ENCODE assay signal across 12 cellular contexts in the genomic region with DNA sequence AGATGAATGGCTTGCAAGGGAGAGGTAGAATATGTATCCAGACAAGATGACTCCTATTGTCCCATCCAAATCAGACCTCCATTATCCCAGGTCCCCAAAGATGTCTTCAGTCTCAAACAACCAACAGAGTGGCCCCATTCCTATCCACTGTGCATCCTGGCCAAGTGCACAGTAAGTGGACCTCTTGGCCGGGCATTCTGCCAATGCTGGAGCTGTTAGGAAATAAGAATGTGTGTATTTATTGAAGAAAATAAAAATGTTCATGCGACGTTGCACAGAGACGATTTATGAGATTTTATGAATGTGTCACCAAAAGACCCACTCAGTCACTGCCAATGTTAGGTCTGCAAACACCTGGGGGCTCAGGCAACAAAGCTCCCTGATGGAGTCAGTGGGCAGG.
DNase-seq lines count a peak whose midpoint lies in the region; ATAC-seq and TF ChIP-seq lines count a peak whose summit lies in the region.
"Had no signal": no experiment of that assay in that cellular context is flagged by ENCODE, and none has a peak within 500 bp of the region (broad histone marks: within the 10 kb centered on the region; RNA-seq: fewer than 3 reads in every experiment).

No MANE protein-coding gene starts in this region.

- CTCF ChIA-PET in RWPE1 (lab: Yijun Ruan, JAX), result interaction anchor here (0.6 kb wide), 1 partner anchor 44 kb away, joined by 3 read pairs; no protein-coding TSS in a partner anchor

- peak; percentile 55 for DNase-seq in DMS79 treated with DMSO at 0.1 percent for 48 hours (lab: John Stamatoyannopoulos, UW)
- peak; percentile 85 for DNase-seq in RPMI7951 (ENCODE audit: low read depth)
- DNase-seq in fibroblast of villous mesenchyme (ENCODE audit: low read depth), result peak; percentile 75
- DNase-seq in renal cortical epithelial cell (ENCODE audit: low read depth), result peak; percentile 54
- no peak for DNase-seq in occipital lobe (lab: John Stamatoyannopoulos, UW)
- DNase-seq in NCI-H1048 (lab: John Stamatoyannopoulos, UW), result no peak
- no peak for DNase-seq in RWPE1 (ENCODE audit: low spot score)
- DNase-seq: activated CD4-positive, CD25-positive, alpha-beta regulatory T cell; activated T-cell treated with anti-CD3 and anti-CD28 coated beads, Interleukin-2, amount 50 U/mL, for 48 hours; CD4-positive, CD25-positive, alpha-beta regulatory T cell; NCI-H82 had no signal

- no peak for TF ChIP-seq CTCF in fibroblast of villous mesenchyme (IDR thresholded peaks at IDR 0.05; ENCODE audit: insufficient read depth, low read depth, low read length)
- no peak for TF ChIP-seq CTCF in RWPE1 (conservative IDR thresholded peaks at IDR 0.05; ENCODE audit: low read depth)

- no peak overlapping the region for H3K4me3 ChIP-seq in fibroblast of villous mesenchyme (ENCODE audit: low read depth, low read length)

- H3K27ac ChIP-seq in RWPE1, result no peak overlapping the region

- ATAC-seq in SK-N-SH treated with all-trans-retinoic acid at 6 μM for 48 hours, result no peak

- POLR2A ChIA-PET in RWPE1 (lab: Yijun Ruan, JAX; ENCODE audit: low non-redundant PET), result interaction anchor here (0.9 kb wide), 1 partner anchor 196 kb away, joined by 3 read pairs; the partner anchor contains the start of gene MAFB

TF ChIP-seq in SK-N-SH treated with all-trans-retinoic acid at 6 μM for 48 hours, 23 proteins besides CTCF, POLR2A, EP300 and RAD21:
- TF ChIP-seq ZNF8 (CRISPR knock-in tag; IDR thresholded peaks at IDR 0.05), result no peak
- no peak for TF ChIP-seq TCF4 (CRISPR knock-in tag; IDR thresholded peaks at IDR 0.05; ENCODE audit: borderline replicate concordance)
- TF ChIP-seq ZNF70 (CRISPR knock-in tag; IDR thresholded peaks at IDR 0.05), result no peak
- TF ChIP-seq TOX (CRISPR knock-in tag; IDR thresholded peaks at IDR 0.05; ENCODE audit: borderline replicate concordance), result no peak
- no peak for TF ChIP-seq ISL1 (CRISPR knock-in tag; IDR thresholded peaks at IDR 0.05)
- TF ChIP-seq, protein P1, sequence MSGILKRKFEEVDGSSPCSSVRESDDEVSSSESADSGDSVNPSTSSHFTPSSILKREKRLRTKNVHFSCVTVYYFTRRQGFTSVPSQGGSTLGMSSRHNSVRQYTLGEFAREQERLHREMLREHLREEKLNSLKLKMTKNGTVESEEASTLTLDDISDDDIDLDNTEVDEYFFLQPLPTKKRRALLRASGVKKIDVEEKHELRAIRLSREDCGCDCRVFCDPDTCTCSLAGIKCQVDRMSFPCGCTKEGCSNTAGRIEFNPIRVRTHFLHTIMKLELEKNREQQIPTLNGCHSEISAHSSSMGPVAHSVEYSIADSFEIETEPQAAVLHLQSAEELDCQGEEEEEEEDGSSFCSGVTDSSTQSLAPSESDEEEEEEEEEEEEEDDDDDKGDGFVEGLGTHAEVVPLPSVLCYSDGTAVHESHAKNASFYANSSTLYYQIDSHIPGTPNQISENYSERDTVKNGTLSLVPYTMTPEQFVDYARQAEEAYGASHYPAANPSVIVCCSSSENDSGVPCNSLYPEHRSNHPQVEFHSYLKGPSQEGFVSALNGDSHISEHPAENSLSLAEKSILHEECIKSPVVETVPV (CRISPR knock-in tag; IDR thresholded peaks at IDR 0.05), result no peak
- no peak for TF ChIP-seq SNAI2 (CRISPR knock-in tag; IDR thresholded peaks at IDR 0.05)
- no peak for TF ChIP-seq ZNF565 (CRISPR knock-in tag; conservative IDR thresholded peaks at IDR 0.05; ENCODE audit: low read depth)
- no peak for TF ChIP-seq PPARA (CRISPR knock-in tag; IDR thresholded peaks at IDR 0.05; ENCODE audit: borderline replicate concordance)
- TF ChIP-seq, protein P2, sequence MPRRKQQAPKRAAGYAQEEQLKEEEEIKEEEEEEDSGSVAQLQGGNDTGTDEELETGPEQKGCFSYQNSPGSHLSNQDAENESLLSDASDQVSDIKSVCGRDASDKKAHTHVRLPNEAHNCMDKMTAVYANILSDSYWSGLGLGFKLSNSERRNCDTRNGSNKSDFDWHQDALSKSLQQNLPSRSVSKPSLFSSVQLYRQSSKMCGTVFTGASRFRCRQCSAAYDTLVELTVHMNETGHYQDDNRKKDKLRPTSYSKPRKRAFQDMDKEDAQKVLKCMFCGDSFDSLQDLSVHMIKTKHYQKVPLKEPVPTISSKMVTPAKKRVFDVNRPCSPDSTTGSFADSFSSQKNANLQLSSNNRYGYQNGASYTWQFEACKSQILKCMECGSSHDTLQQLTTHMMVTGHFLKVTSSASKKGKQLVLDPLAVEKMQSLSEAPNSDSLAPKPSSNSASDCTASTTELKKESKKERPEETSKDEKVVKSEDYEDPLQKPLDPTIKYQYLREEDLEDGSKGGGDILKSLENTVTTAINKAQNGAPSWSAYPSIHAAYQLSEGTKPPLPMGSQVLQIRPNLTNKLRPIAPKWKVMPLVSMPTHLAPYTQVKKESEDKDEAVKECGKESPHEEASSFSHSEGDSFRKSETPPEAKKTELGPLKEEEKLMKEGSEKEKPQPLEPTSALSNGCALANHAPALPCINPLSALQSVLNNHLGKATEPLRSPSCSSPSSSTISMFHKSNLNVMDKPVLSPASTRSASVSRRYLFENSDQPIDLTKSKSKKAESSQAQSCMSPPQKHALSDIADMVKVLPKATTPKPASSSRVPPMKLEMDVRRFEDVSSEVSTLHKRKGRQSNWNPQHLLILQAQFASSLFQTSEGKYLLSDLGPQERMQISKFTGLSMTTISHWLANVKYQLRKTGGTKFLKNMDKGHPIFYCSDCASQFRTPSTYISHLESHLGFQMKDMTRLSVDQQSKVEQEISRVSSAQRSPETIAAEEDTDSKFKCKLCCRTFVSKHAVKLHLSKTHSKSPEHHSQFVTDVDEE (CRISPR knock-in tag; IDR thresholded peaks at IDR 0.05), result no peak
- TF ChIP-seq RARB (CRISPR knock-in tag; IDR thresholded peaks at IDR 0.05), result no peak
- TF ChIP-seq OSR1 (CRISPR knock-in tag; IDR thresholded peaks at IDR 0.05), result no peak
- no peak for TF ChIP-seq GLIS3 (CRISPR knock-in tag; IDR thresholded peaks at IDR 0.05)
- TF ChIP-seq ESRRG (CRISPR knock-in tag; IDR thresholded peaks at IDR 0.05), result no peak
- TF ChIP-seq ZC3H10 (CRISPR knock-in tag; IDR thresholded peaks at IDR 0.05), result no peak
- TF ChIP-seq ZFP30 (CRISPR knock-in tag; IDR thresholded peaks at IDR 0.05), result no peak
- TF ChIP-seq, protein P3, sequence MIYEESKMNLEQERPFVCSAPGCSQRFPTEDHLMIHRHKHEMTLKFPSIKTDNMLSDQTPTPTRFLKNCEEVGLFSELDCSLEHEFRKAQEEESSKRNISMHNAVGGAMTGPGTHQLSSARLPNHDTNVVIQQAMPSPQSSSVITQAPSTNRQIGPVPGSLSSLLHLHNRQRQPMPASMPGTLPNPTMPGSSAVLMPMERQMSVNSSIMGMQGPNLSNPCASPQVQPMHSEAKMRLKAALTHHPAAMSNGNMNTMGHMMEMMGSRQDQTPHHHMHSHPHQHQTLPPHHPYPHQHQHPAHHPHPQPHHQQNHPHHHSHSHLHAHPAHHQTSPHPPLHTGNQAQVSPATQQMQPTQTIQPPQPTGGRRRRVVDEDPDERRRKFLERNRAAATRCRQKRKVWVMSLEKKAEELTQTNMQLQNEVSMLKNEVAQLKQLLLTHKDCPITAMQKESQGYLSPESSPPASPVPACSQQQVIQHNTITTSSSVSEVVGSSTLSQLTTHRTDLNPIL (CRISPR knock-in tag; IDR thresholded peaks at IDR 0.05; ENCODE audit: low read depth), result no peak
- no peak for TF ChIP-seq CSDC2 (CRISPR knock-in tag; IDR thresholded peaks at IDR 0.05)
- no peak for TF ChIP-seq ARNTL (CRISPR knock-in tag; IDR thresholded peaks at IDR 0.05; ENCODE audit: borderline replicate concordance, low read depth)

Comparison
In these comparisons a context has a peak if more than half of its experiments do, and no peak if none do; other contexts are left out.
1. DNase-seq: peak in DMS79 treated with DMSO at 0.1 percent for 48 hours (single experiment), RPMI7951 (single experiment), fibroblast of villous mesenchyme (single experiment) and renal cortical epithelial cell (single experiment); none in occipital lobe (single experiment), NCI-H1048 (single experiment) and RWPE1 (single experiment).